In the genomic region with DNA sequence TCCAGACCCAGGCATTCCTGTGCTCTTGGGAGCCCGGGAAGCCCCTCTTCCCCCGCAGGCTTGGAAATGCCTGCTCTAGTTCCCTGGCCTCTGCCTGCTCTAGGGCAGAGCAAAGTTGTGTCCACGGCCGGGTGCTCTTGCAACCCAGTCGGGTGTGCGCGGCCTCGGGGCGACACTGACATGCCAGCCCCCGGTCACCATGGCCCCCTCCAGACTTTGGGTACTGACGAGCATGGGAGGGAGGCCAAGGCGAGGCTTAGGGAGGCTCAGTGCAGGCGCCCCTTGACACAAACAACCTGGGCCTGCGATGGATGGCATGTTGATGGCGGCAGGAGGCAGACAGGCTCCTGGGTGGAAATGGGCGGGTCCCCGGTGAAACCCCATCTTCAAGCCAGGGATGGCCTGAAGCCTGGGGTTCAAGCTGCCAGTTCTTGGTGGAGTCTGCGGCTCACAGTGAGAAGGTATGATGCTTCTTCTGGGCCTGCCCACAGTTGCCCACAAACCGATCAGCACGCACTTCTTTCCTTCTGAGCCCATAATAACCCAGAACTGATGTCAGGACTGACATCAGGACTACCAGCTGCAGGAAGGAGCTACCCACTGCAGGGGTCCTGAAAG, we compare ENCODE assay signal across 29 cellular contexts.
"Had no signal": no experiment of that assay in that cellular context is flagged by ENCODE, and none has a peak within 500 bp of the region (broad histone marks: within the 10 kb centered on the region; RNA-seq: fewer than 3 reads in every experiment).

No MANE protein-coding gene starts in this region.

- FAIRE-seq: endometrium had no signal

- DNase-seq: activated CD4-positive, alpha-beta memory T cell treated with anti-CD3 and anti-CD28 coated beads for 36 hours; activated CD4-positive, alpha-beta T cell treated with anti-CD3 and anti-CD28 coated beads for 36 hours; activated CD4-positive, alpha-beta T cell treated with anti-CD3 and anti-CD28 coated beads, Interleukin-2, amount 10 ng/mL, durations not matched to agents 24 days and 14 days; activated CD4-positive, CD25-positive, alpha-beta regulatory T cell; activated CD4-positive, CD25-positive, alpha-beta regulatory T cell treated with anti-CD3 and anti-CD28 coated beads, Interleukin-2, amount 50 U/mL, for 72 hours; activated CD8-positive, alpha-beta memory T cell treated with anti-CD3 and anti-CD28 coated beads, Interleukin-2, amount 10 ng/mL, durations not matched to agents 7 days and 5 days; activated CD8-positive, alpha-beta memory T cell treated with anti-CD3 and anti-CD28 coated beads, Interleukin-2, amount 50 U/mL, for 4 hours; activated CD8-positive, alpha-beta T cell treated with anti-CD3 and anti-CD28 coated beads, Interleukin-2, amount 10 ng/mL, durations not matched to agents 7 days and 5 days; activated effector memory CD4-positive, alpha-beta T cell treated with anti-CD3 and anti-CD28 coated beads, Interleukin-2, amount 50 U/mL, for 16 hours; activated naive CD4-positive, alpha-beta T cell treated with anti-CD3 and anti-CD28 coated beads, Interleukin-2, amount 10 ng/mL, durations not matched to agents 7 days and 5 days; activated naive CD8-positive, alpha-beta T cell treated with anti-CD3 and anti-CD28 coated beads, Interleukin-2, amount 10 ng/mL, durations not matched to agents 7 days and 5 days; activated T-cell treated with anti-CD3 and anti-CD28 coated beads, Interleukin-2, amount 50 U/mL, for 1 hour; activated T-cell treated with anti-CD3 and anti-CD28 coated beads, Interleukin-2, amount 50 U/mL, for 48 hours; amniotic stem cell; anterior cingulate cortex; body of pancreas; caudate nucleus; colonic mucosa; effector CD8-positive, alpha-beta T cell; foreskin keratinocyte; gastrocnemius medialis; glutamatergic neuron; heart left ventricle; T-helper 1 cell; T-helper 17 cell; T1000 had no signal

- ATAC-seq: activated CD4-positive, alpha-beta T cell treated with anti-CD3 and anti-CD28 coated beads for 36 hours; activated CD8-positive, alpha-beta memory T cell treated with anti-CD3 and anti-CD28 coated beads, Interleukin-2, amount 10 ng/mL, durations not matched to agents 7 days and 5 days; activated CD8-positive, alpha-beta T cell treated with anti-CD3 and anti-CD28 coated beads, Interleukin-2, amount 10 ng/mL, durations not matched to agents 7 days and 5 days; activated naive CD4-positive, alpha-beta T cell treated with anti-CD3 and anti-CD28 coated beads, Interleukin-2, amount 50 U/mL, for 72 hours; body of pancreas; esophagus mucosa; foreskin keratinocyte; gastrocnemius medialis; heart left ventricle; T-helper 17 cell had no signal

- H3K27me3 ChIP-seq: body of pancreas, colonic mucosa, foreskin keratinocyte, gastrocnemius medialis, heart left ventricle had no signal

- H3K4me1 ChIP-seq: body of pancreas, colonic mucosa, foreskin keratinocyte, gastrocnemius medialis, heart left ventricle had no signal

- H3K9me3 ChIP-seq: body of pancreas, colonic mucosa, gastrocnemius medialis, heart left ventricle had no signal

- H3K36me3 ChIP-seq: colonic mucosa, gastrocnemius medialis, heart left ventricle had no signal

- H3K4me3 ChIP-seq: body of pancreas, colonic mucosa, gastrocnemius medialis, heart left ventricle had no signal

- H3K27ac ChIP-seq: body of pancreas, colonic mucosa, foreskin keratinocyte, gastrocnemius medialis, heart left ventricle had no signal
